17 cellular contexts compared by ENCODE assay signal in the genomic region with DNA sequence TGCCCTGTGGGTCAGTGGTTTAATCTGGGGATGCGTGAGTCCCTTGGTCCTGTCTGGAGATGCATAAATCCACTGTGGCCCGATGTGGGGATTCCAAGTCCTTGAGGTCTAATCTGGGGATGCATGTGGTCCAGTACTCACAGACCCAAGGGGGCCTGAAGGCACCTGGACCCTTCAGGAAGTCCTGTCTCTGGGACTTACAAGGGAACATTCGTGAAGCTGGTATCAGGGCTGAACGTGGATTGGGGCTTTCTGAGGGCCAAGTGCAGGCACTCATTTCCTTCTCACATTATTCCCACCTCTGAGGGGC. TPM values are rescaled to one million over a fixed set of nuclear protein-coding genes. Genes with fewer than 3 reads are reported as not detected.
DNase-seq lines count a peak whose midpoint lies in the region; ATAC-seq and TF ChIP-seq lines count a peak whose summit lies in the region.
"Had no signal": no experiment of that assay in that cellular context is flagged by ENCODE, and none has a peak within 500 bp of the region (broad histone marks: within the 10 kb centered on the region; RNA-seq: fewer than 3 reads in every experiment).

No MANE protein-coding gene starts in this region.

- TF ChIP-seq CTCF in KMS-11 (conservative IDR thresholded peaks at IDR 0.05; ENCODE audit: low read depth, low read length) = no peak
- TF ChIP-seq CTCF in neutrophil (IDR thresholded peaks at IDR 0.05) = no peak

- H3K27me3 ChIP-seq in KMS-11 (ENCODE audit: insufficient read depth, low read depth) (no peaks in the 10 kb centered on the region), neutrophil (no peaks in the 10 kb centered on the region)
- H3K27me3 ChIP-seq: Peyer's patch, thyroid gland had no signal

- H3K36me3 Mint-ChIP-seq in T-helper 2 cell treated with Interferon-gamma antibody and Interleukin-4, amounts not matched to agents 5 μg/mL and 100 μg/mL, for 36 hours (ENCODE audit: low read depth) = peaks cover 9% of the 10 kb centered on the region
- H3K36me3 Mint-ChIP-seq in activated T-helper 17 cell treated with anti-CD3 and anti-CD28 coated beads, Interleukin-2, amount 50 U/mL, for 72 hours (ENCODE audit: low read depth) = no peaks in the 10 kb centered on the region

- no peaks in the 10 kb centered on the region for H3K9me3 ChIP-seq in neutrophil
- H3K9me3 ChIP-seq: Caco-2, Peyer's patch, thyroid gland had no signal

- H3K9me3 Mint-ChIP-seq in T-helper 2 cell treated with Interferon-gamma antibody and Interleukin-4, amounts not matched to agents 5 μg/mL and 100 μg/mL, for 36 hours = peaks cover 11% of the 10 kb centered on the region
- no peaks in the 10 kb centered on the region for H3K9me3 Mint-ChIP-seq in activated T-helper 17 cell treated with anti-CD3 and anti-CD28 coated beads, Interleukin-2, amount 50 U/mL, for 72 hours

- no peaks in the 10 kb centered on the region for H3K79me2 ChIP-seq in KMS-11 (ENCODE audit: insufficient read depth, low read depth)

- no peaks in the 10 kb centered on the region for H4K20me1 ChIP-seq in KMS-11 (ENCODE audit: insufficient read depth)

- peak overlapping the region; percentile 73 for H3K4me3 Mint-ChIP-seq in T-helper 2 cell treated with Interferon-gamma antibody and Interleukin-4, amounts not matched to agents 5 μg/mL and 100 μg/mL, for 36 hours
- H3K4me3 Mint-ChIP-seq in activated T-helper 17 cell treated with anti-CD3 and anti-CD28 coated beads, Interleukin-2, amount 50 U/mL, for 72 hours = peak overlapping the region; percentile 59

- no peak for ATAC-seq in activated T-helper 17 cell treated with anti-CD3 and anti-CD28 coated beads, Interleukin-2, amount 50 U/mL, for 72 hours (replicated peaks)
- ATAC-seq in GM19023 (IDR thresholded peaks at IDR 0.05; ENCODE audit: unreplicated experiment) = no peak
- ATAC-seq in HG02970 (IDR thresholded peaks at IDR 0.05; ENCODE audit: low FRiP score, unreplicated experiment) = no peak

- peak overlapping the region; percentile 75 for H3K4me2 ChIP-seq in KMS-11

- no peaks in the 10 kb centered on the region for H3K27me3 Mint-ChIP-seq in T-helper 2 cell treated with Interferon-gamma antibody and Interleukin-4, amounts not matched to agents 5 μg/mL and 100 μg/mL, for 36 hours (ENCODE audit: low read depth)
- no peaks in the 10 kb centered on the region for H3K27me3 Mint-ChIP-seq in activated T-helper 17 cell treated with anti-CD3 and anti-CD28 coated beads, Interleukin-2, amount 50 U/mL, for 72 hours

- H3K9ac ChIP-seq in KMS-11 = peak overlapping the region; percentile 73

- H3K4me3 ChIP-seq in KMS-11 (IDR thresholded peaks at IDR 0.05; ENCODE audit: insufficient read depth, low read depth, low read length) (no peak overlapping the region), neutrophil (ENCODE audit: low read depth in 1 of 2, low read length in 1 of 2) (peak overlapping the region; percentile 40 to 50)
- H3K4me3 ChIP-seq: Peyer's patch, thyroid gland had no signal

- peaks cover 41% of the 10 kb centered on the region for H3K4me1 Mint-ChIP-seq in T-helper 2 cell treated with Interferon-gamma antibody and Interleukin-4, amounts not matched to agents 5 μg/mL and 100 μg/mL, for 36 hours (ENCODE audit: low read depth)
- H3K4me1 Mint-ChIP-seq in activated T-helper 17 cell treated with anti-CD3 and anti-CD28 coated beads, Interleukin-2, amount 50 U/mL, for 72 hours = peaks cover 21% of the 10 kb centered on the region

- peak overlapping the region; percentile 98 for H3K27ac Mint-ChIP-seq in T-helper 2 cell treated with Interferon-gamma antibody and Interleukin-4, amounts not matched to agents 5 μg/mL and 100 μg/mL, for 36 hours
- peak overlapping the region; percentile 88 for H3K27ac Mint-ChIP-seq in activated T-helper 17 cell treated with anti-CD3 and anti-CD28 coated beads, Interleukin-2, amount 50 U/mL, for 72 hours

- DNase-seq in T-helper 2 cell treated with Interferon-gamma antibody and Interleukin-4, amounts not matched to agents 5 μg/mL and 100 μg/mL, for 36 hours (ENCODE audit: low spot score) = no peak
- DNase-seq in T-helper 2 cell (no peak), ecto neural progenitor cell (ENCODE audit: low spot score) (no peak)
- DNase-seq: Caco-2, NCI-H1092, thyroid gland had no signal

- H3K36me3 ChIP-seq in KMS-11 (ENCODE audit: insufficient read depth) (no peaks in the 10 kb centered on the region), neutrophil (no peaks in the 10 kb centered on the region)
- H3K36me3 ChIP-seq: Peyer's patch, thyroid gland had no signal

- peak overlapping the region; percentile 97 for H3K27ac ChIP-seq in KMS-11
- peak overlapping the region; percentile 74 for H3K27ac ChIP-seq in neutrophil
- H3K27ac ChIP-seq: thyroid gland had no signal

- H3K4me1 ChIP-seq in KMS-11 (ENCODE audit: low read depth, poor library complexity, severe bottlenecking) (peaks cover 69% of the 10 kb centered on the region), neutrophil (ENCODE audit: control insufficient read depth in 1 of 2, insufficient read depth in 1 of 2, low read depth in 1 of 2, low read length in 1 of 2) (peaks cover 66 to 71% of the 10 kb centered on the region in 2 experiments)
- H3K4me1 ChIP-seq: thyroid gland had no signal

- peak overlapping the region; percentile 14; the same call in 1 of the 2 replicates for H2AFZ ChIP-seq in KMS-11 (ENCODE audit: low read depth)

RNA-seq across cellular contexts. Expression of a gene that starts 25.2 kb away (rescaled TPM):
- not detected for total RNA-seq in activated T-helper 17 cell treated with anti-CD3 and anti-CD28 coated beads, Interleukin-2, amount 50 U/mL, for 72 hours
- total RNA-seq: A172, Caco-2, epithelial cell of proximal tubule, H4, liver, Peyer's patch, skeletal muscle tissue, thyroid gland had no signal
